Comparison of ENCODE assay signal across 1 cellular context in the genomic region with DNA sequence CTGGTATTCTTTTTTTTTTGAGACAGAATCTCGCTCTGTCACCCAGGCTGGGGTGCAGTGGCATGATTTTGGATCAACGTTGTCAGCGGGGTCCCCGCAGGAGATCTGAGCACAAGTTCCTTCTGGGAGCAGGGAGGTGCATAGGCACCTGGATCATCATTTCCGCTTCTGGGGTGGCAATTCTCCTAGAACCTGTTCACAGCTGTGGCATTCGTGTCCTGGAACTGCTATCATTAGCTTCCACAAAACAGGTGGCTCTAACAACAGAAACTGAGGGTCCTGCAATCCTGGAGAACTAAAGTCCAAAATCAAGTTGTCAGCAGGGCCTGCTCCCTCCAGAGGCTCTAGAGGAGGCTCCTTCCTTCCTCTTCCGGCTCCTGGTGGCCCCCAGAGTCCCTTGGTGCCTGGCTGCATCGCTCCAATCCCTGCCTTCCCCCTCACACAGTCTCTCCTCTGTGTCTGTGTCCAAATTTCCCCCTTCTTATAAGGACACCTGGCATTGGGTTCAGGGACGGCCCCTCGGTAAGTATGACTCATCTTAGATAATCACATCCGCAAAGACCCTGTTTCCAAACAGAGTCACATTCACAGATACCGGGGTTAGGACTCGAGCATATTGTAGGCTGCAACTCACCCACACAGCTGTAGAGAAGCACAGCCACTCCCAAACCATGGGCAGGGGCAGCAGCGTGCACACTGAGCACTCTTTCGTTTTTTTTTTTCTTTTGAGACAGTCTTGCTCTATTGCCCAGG.
TF ChIP-seq lines count a peak whose summit lies in the region.

No MANE protein-coding gene starts in this region.

TF ChIP-seq in K562, 482 proteins besides CTCF, POLR2A, EP300 and RAD21 (continued from another document and continues in another):
- TF ChIP-seq, protein P1, sequence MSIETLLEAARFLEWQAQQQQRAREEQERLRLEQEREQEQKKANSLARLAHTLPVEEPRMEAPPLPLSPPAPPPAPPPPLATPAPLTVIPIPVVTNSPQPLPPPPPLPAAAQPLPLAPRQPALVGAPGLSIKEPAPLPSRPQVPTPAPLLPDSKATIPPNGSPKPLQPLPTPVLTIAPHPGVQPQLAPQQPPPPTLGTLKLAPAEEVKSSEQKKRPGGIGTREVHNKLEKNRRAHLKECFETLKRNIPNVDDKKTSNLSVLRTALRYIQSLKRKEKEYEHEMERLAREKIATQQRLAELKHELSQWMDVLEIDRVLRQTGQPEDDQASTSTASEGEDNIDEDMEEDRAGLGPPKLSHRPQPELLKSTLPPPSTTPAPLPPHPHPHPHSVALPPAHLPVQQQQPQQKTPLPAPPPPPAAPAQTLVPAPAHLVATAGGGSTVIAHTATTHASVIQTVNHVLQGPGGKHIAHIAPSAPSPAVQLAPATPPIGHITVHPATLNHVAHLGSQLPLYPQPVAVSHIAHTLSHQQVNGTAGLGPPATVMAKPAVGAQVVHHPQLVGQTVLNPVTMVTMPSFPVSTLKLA (conservative IDR thresholded peaks at IDR 0.05): no peak
- TF ChIP-seq, protein P2, sequence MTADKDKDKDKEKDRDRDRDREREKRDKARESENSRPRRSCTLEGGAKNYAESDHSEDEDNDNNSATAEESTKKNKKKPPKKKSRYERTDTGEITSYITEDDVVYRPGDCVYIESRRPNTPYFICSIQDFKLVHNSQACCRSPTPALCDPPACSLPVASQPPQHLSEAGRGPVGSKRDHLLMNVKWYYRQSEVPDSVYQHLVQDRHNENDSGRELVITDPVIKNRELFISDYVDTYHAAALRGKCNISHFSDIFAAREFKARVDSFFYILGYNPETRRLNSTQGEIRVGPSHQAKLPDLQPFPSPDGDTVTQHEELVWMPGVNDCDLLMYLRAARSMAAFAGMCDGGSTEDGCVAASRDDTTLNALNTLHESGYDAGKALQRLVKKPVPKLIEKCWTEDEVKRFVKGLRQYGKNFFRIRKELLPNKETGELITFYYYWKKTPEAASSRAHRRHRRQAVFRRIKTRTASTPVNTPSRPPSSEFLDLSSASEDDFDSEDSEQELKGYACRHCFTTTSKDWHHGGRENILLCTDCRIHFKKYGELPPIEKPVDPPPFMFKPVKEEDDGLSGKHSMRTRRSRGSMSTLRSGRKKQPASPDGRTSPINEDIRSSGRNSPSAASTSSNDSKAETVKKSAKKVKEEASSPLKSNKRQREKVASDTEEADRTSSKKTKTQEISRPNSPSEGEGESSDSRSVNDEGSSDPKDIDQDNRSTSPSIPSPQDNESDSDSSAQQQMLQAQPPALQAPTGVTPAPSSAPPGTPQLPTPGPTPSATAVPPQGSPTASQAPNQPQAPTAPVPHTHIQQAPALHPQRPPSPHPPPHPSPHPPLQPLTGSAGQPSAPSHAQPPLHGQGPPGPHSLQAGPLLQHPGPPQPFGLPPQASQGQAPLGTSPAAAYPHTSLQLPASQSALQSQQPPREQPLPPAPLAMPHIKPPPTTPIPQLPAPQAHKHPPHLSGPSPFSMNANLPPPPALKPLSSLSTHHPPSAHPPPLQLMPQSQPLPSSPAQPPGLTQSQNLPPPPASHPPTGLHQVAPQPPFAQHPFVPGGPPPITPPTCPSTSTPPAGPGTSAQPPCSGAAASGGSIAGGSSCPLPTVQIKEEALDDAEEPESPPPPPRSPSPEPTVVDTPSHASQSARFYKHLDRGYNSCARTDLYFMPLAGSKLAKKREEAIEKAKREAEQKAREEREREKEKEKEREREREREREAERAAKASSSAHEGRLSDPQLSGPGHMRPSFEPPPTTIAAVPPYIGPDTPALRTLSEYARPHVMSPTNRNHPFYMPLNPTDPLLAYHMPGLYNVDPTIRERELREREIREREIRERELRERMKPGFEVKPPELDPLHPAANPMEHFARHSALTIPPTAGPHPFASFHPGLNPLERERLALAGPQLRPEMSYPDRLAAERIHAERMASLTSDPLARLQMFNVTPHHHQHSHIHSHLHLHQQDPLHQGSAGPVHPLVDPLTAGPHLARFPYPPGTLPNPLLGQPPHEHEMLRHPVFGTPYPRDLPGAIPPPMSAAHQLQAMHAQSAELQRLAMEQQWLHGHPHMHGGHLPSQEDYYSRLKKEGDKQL (CRISPR knock-in tag; IDR thresholded peaks at IDR 0.05; ENCODE audit: borderline replicate concordance): no peak
- TF ChIP-seq SMARCC2 (IDR thresholded peaks at IDR 0.05; ENCODE audit: low read depth) (no peak), CBX3 (IDR thresholded peaks at IDR 0.05; ENCODE audit: borderline replicate concordance in 1 of 2, low read length in 2 of 2) (no peak), DDX20 (tag; IDR thresholded peaks at IDR 0.05; ENCODE audit: low read depth) (no peak), SIN3A (IDR thresholded peaks at IDR 0.05; ENCODE audit: borderline replicate concordance in 2 of 2, control insufficient read depth in 1 of 2, low read depth in 2 of 2, low read length in 2 of 2) (no peak), ZFX (CRISPR knock-in tag; IDR thresholded peaks at IDR 0.05) (0 out of 2 replicates have a peak, but pooled peaks have one; percentile 10), KLF1 (tag; IDR thresholded peaks at IDR 0.05) (no peak), DPF2 (IDR thresholded peaks at IDR 0.05) (peak; percentile 76), SRSF3 (IDR thresholded peaks at IDR 0.05; ENCODE audit: insufficient read depth, low read length) (no peak), MTF1 (CRISPR knock-in tag; IDR thresholded peaks at IDR 0.05; ENCODE audit: borderline replicate concordance) (no peak), ZNF436 (CRISPR knock-in tag; IDR thresholded peaks at IDR 0.05) (no peak), CREBBP (IDR thresholded peaks at IDR 0.05; ENCODE audit: low read depth, low read length) (no peak), STAG1 (CRISPR knock-in tag; IDR thresholded peaks at IDR 0.05; ENCODE audit: borderline replicate concordance) (no peak), FOXA1 (IDR thresholded peaks at IDR 0.05; ENCODE audit: borderline replicate concordance) (no peak), ZBTB1 (CRISPR knock-in tag; IDR thresholded peaks at IDR 0.05; ENCODE audit: borderline replicate concordance, low read depth) (no peak), HMG20B (CRISPR knock-in tag; IDR thresholded peaks at IDR 0.05) (no peak), POLR2AphosphoS2 (IDR thresholded peaks at IDR 0.05; ENCODE audit: low read length) (no peak), MECOM (CRISPR knock-in tag; IDR thresholded peaks at IDR 0.05) (no peak), TAF9B (IDR thresholded peaks at IDR 0.05; ENCODE audit: partially characterized antibody) (no peak), YBX1 (IDR thresholded peaks at IDR 0.05) (no peak), GABPB1 (CRISPR knock-in tag; IDR thresholded peaks at IDR 0.05) (no peak), ZNF766 (CRISPR knock-in tag; conservative IDR thresholded peaks at IDR 0.05) (0 out of 2 replicates have a peak, but pooled peaks have one; percentile 23), MTA1 (IDR thresholded peaks at IDR 0.05; ENCODE audit: borderline replicate concordance) (peak; percentile 14; the same call in 1 of the 2 replicates), GABPB2 (CRISPR knock-in tag; conservative IDR thresholded peaks at IDR 0.05) (no peak), ATF1 (CRISPR knock-in tag; IDR thresholded peaks at IDR 0.05) (no peak), ATF1 (tag; IDR thresholded peaks at IDR 0.05) (no peak), ZNF76 (CRISPR knock-in tag; IDR thresholded peaks at IDR 0.05; ENCODE audit: borderline replicate concordance) (no peak), ZNF253 (CRISPR knock-in tag; conservative IDR thresholded peaks at IDR 0.05) (no peak), SMAD2 (IDR thresholded peaks at IDR 0.05; ENCODE audit: low read depth, low read length) (no peak), BCL6 (CRISPR knock-in tag; IDR thresholded peaks at IDR 0.05) (no peak)
- TF ChIP-seq, protein P3, sequence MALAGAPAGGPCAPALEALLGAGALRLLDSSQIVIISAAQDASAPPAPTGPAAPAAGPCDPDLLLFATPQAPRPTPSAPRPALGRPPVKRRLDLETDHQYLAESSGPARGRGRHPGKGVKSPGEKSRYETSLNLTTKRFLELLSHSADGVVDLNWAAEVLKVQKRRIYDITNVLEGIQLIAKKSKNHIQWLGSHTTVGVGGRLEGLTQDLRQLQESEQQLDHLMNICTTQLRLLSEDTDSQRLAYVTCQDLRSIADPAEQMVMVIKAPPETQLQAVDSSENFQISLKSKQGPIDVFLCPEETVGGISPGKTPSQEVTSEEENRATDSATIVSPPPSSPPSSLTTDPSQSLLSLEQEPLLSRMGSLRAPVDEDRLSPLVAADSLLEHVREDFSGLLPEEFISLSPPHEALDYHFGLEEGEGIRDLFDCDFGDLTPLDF (CRISPR knock-in tag; IDR thresholded peaks at IDR 0.05): no peak
- TF ChIP-seq, protein P4, sequence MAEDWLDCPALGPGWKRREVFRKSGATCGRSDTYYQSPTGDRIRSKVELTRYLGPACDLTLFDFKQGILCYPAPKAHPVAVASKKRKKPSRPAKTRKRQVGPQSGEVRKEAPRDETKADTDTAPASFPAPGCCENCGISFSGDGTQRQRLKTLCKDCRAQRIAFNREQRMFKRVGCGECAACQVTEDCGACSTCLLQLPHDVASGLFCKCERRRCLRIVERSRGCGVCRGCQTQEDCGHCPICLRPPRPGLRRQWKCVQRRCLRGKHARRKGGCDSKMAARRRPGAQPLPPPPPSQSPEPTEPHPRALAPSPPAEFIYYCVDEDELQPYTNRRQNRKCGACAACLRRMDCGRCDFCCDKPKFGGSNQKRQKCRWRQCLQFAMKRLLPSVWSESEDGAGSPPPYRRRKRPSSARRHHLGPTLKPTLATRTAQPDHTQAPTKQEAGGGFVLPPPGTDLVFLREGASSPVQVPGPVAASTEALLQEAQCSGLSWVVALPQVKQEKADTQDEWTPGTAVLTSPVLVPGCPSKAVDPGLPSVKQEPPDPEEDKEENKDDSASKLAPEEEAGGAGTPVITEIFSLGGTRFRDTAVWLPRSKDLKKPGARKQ (CRISPR knock-in tag; IDR thresholded peaks at IDR 0.05): no peak
- TF ChIP-seq, protein P5, sequence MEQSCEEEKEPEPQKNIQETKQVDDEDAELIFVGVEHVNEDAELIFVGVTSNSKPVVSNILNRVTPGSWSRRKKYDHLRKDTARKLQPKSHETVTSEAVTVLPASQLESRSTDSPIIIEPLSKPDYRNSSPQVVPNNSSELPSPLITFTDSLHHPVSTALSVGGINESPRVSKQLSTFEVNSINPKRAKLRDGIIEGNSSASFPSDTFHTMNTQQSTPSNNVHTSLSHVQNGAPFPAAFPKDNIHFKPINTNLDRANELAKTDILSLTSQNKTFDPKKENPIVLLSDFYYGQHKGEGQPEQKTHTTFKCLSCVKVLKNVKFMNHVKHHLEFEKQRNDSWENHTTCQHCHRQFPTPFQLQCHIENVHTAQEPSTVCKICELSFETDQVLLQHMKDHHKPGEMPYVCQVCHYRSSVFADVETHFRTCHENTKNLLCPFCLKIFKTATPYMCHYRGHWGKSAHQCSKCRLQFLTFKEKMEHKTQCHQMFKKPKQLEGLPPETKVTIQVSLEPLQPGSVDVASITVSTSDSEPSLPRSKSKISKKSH (CRISPR knock-in tag; IDR thresholded peaks at IDR 0.05): no peak
- TF ChIP-seq, protein P6, sequence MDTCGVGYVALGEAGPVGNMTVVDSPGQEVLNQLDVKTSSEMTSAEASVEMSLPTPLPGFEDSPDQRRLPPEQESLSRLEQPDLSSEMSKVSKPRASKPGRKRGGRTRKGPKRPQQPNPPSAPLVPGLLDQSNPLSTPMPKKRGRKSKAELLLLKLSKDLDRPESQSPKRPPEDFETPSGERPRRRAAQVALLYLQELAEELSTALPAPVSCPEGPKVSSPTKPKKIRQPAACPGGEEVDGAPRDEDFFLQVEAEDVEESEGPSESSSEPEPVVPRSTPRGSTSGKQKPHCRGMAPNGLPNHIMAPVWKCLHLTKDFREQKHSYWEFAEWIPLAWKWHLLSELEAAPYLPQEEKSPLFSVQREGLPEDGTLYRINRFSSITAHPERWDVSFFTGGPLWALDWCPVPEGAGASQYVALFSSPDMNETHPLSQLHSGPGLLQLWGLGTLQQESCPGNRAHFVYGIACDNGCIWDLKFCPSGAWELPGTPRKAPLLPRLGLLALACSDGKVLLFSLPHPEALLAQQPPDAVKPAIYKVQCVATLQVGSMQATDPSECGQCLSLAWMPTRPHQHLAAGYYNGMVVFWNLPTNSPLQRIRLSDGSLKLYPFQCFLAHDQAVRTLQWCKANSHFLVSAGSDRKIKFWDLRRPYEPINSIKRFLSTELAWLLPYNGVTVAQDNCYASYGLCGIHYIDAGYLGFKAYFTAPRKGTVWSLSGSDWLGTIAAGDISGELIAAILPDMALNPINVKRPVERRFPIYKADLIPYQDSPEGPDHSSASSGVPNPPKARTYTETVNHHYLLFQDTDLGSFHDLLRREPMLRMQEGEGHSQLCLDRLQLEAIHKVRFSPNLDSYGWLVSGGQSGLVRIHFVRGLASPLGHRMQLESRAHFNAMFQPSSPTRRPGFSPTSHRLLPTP (IDR thresholded peaks at IDR 0.05; ENCODE audit: borderline replicate concordance, extremely low read depth, insufficient read length): no peak
- TF ChIP-seq, protein P7, sequence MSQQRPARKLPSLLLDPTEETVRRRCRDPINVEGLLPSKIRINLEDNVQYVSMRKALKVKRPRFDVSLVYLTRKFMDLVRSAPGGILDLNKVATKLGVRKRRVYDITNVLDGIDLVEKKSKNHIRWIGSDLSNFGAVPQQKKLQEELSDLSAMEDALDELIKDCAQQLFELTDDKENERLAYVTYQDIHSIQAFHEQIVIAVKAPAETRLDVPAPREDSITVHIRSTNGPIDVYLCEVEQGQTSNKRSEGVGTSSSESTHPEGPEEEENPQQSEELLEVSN (IDR thresholded peaks at IDR 0.05; ENCODE audit: borderline replicate concordance in 1 of 2, extremely low read depth in 1 of 2, insufficient read depth in 1 of 2, insufficient read length in 1 of 2, low read depth in 1 of 2, low read length in 1 of 2, poor library complexity in 1 of 2, severe bottlenecking in 1 of 2): no peak
- TF ChIP-seq, protein P8, sequence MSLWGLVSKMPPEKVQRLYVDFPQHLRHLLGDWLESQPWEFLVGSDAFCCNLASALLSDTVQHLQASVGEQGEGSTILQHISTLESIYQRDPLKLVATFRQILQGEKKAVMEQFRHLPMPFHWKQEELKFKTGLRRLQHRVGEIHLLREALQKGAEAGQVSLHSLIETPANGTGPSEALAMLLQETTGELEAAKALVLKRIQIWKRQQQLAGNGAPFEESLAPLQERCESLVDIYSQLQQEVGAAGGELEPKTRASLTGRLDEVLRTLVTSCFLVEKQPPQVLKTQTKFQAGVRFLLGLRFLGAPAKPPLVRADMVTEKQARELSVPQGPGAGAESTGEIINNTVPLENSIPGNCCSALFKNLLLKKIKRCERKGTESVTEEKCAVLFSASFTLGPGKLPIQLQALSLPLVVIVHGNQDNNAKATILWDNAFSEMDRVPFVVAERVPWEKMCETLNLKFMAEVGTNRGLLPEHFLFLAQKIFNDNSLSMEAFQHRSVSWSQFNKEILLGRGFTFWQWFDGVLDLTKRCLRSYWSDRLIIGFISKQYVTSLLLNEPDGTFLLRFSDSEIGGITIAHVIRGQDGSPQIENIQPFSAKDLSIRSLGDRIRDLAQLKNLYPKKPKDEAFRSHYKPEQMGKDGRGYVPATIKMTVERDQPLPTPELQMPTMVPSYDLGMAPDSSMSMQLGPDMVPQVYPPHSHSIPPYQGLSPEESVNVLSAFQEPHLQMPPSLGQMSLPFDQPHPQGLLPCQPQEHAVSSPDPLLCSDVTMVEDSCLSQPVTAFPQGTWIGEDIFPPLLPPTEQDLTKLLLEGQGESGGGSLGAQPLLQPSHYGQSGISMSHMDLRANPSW (CRISPR knock-in tag; IDR thresholded peaks at IDR 0.05): no peak
- TF ChIP-seq, protein P9, sequence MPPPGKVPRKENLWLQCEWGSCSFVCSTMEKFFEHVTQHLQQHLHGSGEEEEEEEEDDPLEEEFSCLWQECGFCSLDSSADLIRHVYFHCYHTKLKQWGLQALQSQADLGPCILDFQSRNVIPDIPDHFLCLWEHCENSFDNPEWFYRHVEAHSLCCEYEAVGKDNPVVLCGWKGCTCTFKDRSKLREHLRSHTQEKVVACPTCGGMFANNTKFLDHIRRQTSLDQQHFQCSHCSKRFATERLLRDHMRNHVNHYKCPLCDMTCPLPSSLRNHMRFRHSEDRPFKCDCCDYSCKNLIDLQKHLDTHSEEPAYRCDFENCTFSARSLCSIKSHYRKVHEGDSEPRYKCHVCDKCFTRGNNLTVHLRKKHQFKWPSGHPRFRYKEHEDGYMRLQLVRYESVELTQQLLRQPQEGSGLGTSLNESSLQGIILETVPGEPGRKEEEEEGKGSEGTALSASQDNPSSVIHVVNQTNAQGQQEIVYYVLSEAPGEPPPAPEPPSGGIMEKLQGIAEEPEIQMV (tag; conservative IDR thresholded peaks at IDR 0.05; ENCODE audit: low read depth): no peak
